In the genomic region with DNA sequence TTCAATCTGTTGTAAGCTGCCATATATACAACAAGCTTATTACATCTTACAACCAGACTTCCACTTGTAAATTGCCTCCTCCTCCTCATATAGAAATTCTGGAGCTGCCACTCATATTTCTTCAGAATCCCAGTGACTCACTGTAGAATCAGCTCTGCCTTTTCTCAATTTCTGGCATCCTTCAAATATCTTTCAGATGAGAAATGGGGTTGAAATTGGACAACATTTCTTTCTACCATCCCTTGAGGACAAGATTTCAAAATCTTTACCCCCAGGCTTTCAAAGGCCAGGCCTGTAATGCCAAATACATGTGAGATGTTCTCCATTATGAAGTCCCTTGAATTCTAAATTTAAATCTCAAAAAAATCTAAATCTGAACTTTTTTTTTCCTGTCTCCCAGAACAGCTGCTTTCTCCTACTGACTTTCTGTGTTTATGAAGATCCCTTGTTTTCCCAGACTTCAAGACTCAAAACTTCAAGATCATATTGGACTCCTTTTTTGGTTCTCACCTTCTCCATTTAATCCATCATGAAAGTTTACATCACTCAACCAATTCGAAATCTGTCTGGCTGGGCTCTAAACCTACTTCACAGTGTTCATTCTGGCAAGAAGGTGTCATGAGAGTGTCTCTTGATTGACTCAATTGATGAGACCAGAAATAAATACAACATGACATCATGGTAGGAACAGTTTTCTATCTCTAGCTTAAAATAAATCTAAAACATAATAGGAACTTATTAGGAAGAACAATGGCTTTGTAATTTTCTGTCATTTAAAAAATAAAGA, we compare ENCODE assay signal across 12 cellular contexts.
DNase-seq lines count a peak whose midpoint lies in the region; ATAC-seq and TF ChIP-seq lines count a peak whose summit lies in the region.
"Had no signal": no experiment of that assay in that cellular context is flagged by ENCODE, and none has a peak within 500 bp of the region (broad histone marks: within the 10 kb centered on the region; RNA-seq: fewer than 3 reads in every experiment).

No MANE protein-coding gene starts in this region.

- H3K9me3 ChIP-seq in psoas muscle: no peaks in the 10 kb centered on the region
- H3K9me3 ChIP-seq in left lung: no peaks in the 10 kb centered on the region
- H3K9me3 ChIP-seq in upper lobe of right lung: no peaks in the 10 kb centered on the region

- H3K4me1 ChIP-seq in psoas muscle (peaks cover 7% of the 10 kb centered on the region), left lung (no peaks in the 10 kb centered on the region), upper lobe of right lung (no peaks in the 10 kb centered on the region)

- intact Hi-C loops in psoas muscle (cut with DNase I) (no loop called here), left lung (cut with DNase I) (no loop called here), upper lobe of right lung (cut with DNase I) (no loop called here)

- TF ChIP-seq CTCF in fibroblast of mammary gland (conservative IDR thresholded peaks at IDR 0.05; ENCODE audit: control insufficient read depth, insufficient read depth, low read depth, low read length): no peak
- TF ChIP-seq CTCF in psoas muscle (IDR thresholded peaks at IDR 0.05): no peak
- no peak for TF ChIP-seq CTCF in left lung (IDR thresholded peaks at IDR 0.05)
- TF ChIP-seq CTCF in upper lobe of right lung (IDR thresholded peaks at IDR 0.05): no peak

- 64 to 76% (median 71%) methylated on average over 1 of the region's 1 CpG for WGBS in psoas muscle, 3 donors

- peak; percentile 42 for DNase-seq in Daoy (ENCODE audit: low read depth)
- peak; percentile 69 for DNase-seq in RPMI7951 (ENCODE audit: low read depth)
- peak; percentile 96 for DNase-seq in fibroblast of mammary gland (ENCODE audit: low read depth)
- no peak for DNase-seq in psoas muscle
- no peak for DNase-seq in superior temporal gyrus (ENCODE audit: extremely low spot score)
- no peak for DNase-seq in left lung
- no peak for DNase-seq in upper lobe of right lung
- DNase-seq in H7: no peak
- DNase-seq: activated T-cell treated with anti-CD3 and anti-CD28 coated beads, Interleukin-2, amount 50 U/mL, for 48 hours; hypothalamus; NCI-H2029; stimulated activated CD4-positive, alpha-beta T cell treated with anti-CD3 and anti-CD28 coated beads, Interleukin-15, amount 100 ng/mL, for 24 hours had no signal

- peak; percentile 43 to 71 (median 58) for ATAC-seq in psoas muscle
- ATAC-seq in left lung: no peak
- ATAC-seq in upper lobe of right lung: no peak

- no peak overlapping the region for H3K4me3 ChIP-seq in fibroblast of mammary gland (ENCODE audit: control insufficient read depth, low read depth, low read length)
- no peak overlapping the region for H3K4me3 ChIP-seq in psoas muscle
- no peak overlapping the region for H3K4me3 ChIP-seq in left lung
- no peak overlapping the region for H3K4me3 ChIP-seq in upper lobe of right lung
- no peak overlapping the region for H3K4me3 ChIP-seq in H7 (ENCODE audit: insufficient read depth, low read depth, low read length)

- no peaks in the 10 kb centered on the region for H3K27me3 ChIP-seq in psoas muscle (ENCODE audit: insufficient read depth in 3 of 3, low read length in 2 of 3)
- H3K27me3 ChIP-seq in left lung: no peaks in the 10 kb centered on the region
- no peaks in the 10 kb centered on the region for H3K27me3 ChIP-seq in upper lobe of right lung
- H3K27me3 ChIP-seq in H7 (ENCODE audit: control insufficient read depth, insufficient read depth, low read length): no peaks in the 10 kb centered on the region

- H3K36me3 ChIP-seq in psoas muscle (ENCODE audit: insufficient read depth in 1 of 2, low read depth in 1 of 2) (no peaks in the 10 kb centered on the region), left lung (no peaks in the 10 kb centered on the region), upper lobe of right lung (no peaks in the 10 kb centered on the region), H7 (replicated peaks; ENCODE audit: control insufficient read depth, insufficient read depth, low read length) (no peaks in the 10 kb centered on the region)

- H3K27ac ChIP-seq in psoas muscle (peak overlapping the region; percentile 25), left lung (no peak overlapping the region), upper lobe of right lung (no peak overlapping the region)

Comparison
In these comparisons a context has a peak if more than half of its experiments do, and no peak if none do; other contexts are left out.
1. DNase-seq: peak in Daoy (single experiment), RPMI7951 (single experiment) and fibroblast of mammary gland (single experiment); none in psoas muscle (0 of 2), superior temporal gyrus (single experiment), left lung (0 of 2), upper lobe of right lung (single experiment) and H7 (single experiment).
2. ATAC-seq: peak in psoas muscle (4 of 4); none in left lung (single experiment) and upper lobe of right lung (single experiment).